8 cellular contexts compared by ENCODE assay signal in genomic region chr15:67542462-67543347, GRCh38. TPM values are rescaled to one million over a fixed set of nuclear protein-coding genes. Genes with fewer than 3 reads are reported as not detected.
DNase-seq lines count a peak whose midpoint lies in the region; ATAC-seq and TF ChIP-seq lines count a peak whose summit lies in the region.

TSS of gene MAP2K5 (plus strand) at chr15:67542703. CDS start at chr15:67543336, 633 bp downstream.

- peak; percentile 42 for ATAC-seq in HG03039 (IDR thresholded peaks at IDR 0.05; ENCODE audit: unreplicated experiment)
- no peak for ATAC-seq in HG03457 (IDR thresholded peaks at IDR 0.05; ENCODE audit: unreplicated experiment)

- DNase-seq in NCI-H526 (lab: John Stamatoyannopoulos, UW) (peak; percentile 62 to 91), lower leg skin (ENCODE audit: low spot score in 2 of 2) (peak; percentile 83 to 97)
- peak; percentile 56 to 76 for DNase-seq in activated CD4-positive, alpha-beta T cell treated with anti-CD3 and anti-CD28 coated beads, Interleukin-2, amount 50 U/mL, for 24 hours (ENCODE audit: low read depth in 1 of 2, low spot score in 1 of 2)
- DNase-seq in stimulated activated CD4-positive, alpha-beta T cell treated with anti-CD3 and anti-CD28 coated beads, Interleukin-4, amount 100 ng/mL, for 24 hours: peak; percentile 86

- peak within 1 kb of the TSS; percentile 90 for H3K4me3 ChIP-seq in GM08714 (ENCODE audit: low read length)
- H3K4me3 ChIP-seq in lower leg skin (ENCODE audit: low read depth, poor library complexity, severe bottlenecking): peak within 1 kb of the TSS; percentile 80

- H3K4me1 Mint-ChIP-seq in dendritic cell treated with granulocyte-macrophage colony-stimulating factor and Interleukin-4, amounts not matched to agents 40 ng/mL and 50 ng/mL, for 4 days (ENCODE audit: low read depth): peaks cover 25% of the 10 kb centered on the region

- TF ChIP-seq CTCF in lower leg skin (IDR thresholded peaks at IDR 0.05): no peak

- peaks cover 41% of the 10 kb centered on the region for H3K36me3 Mint-ChIP-seq in dendritic cell treated with granulocyte-macrophage colony-stimulating factor and Interleukin-4, amounts not matched to agents 40 ng/mL and 50 ng/mL, for 4 days (ENCODE audit: low read depth)

- peak within 1 kb of the TSS; percentile 93 for H3K4me3 Mint-ChIP-seq in dendritic cell treated with granulocyte-macrophage colony-stimulating factor and Interleukin-4, amounts not matched to agents 40 ng/mL and 50 ng/mL, for 4 days

- no peaks in the 10 kb centered on the region for H3K9me3 Mint-ChIP-seq in dendritic cell treated with granulocyte-macrophage colony-stimulating factor and Interleukin-4, amounts not matched to agents 40 ng/mL and 50 ng/mL, for 4 days

- H3K27me3 Mint-ChIP-seq in dendritic cell treated with granulocyte-macrophage colony-stimulating factor and Interleukin-4, amounts not matched to agents 40 ng/mL and 50 ng/mL, for 4 days: peaks cover 1% of the 10 kb centered on the region

- H3K27ac Mint-ChIP-seq in dendritic cell treated with granulocyte-macrophage colony-stimulating factor and Interleukin-4, amounts not matched to agents 40 ng/mL and 50 ng/mL, for 4 days: peak within 1 kb of the TSS; percentile 93

- TF ChIP-seq POLR2A in lower leg skin (IDR thresholded peaks at IDR 0.05): peak in 1 of 2 donors; percentile 5

- WGBS in lower leg skin, 2 donors: 0 to 1% methylated on average over 26 to 69 of the region's 88 CpGs

- intact Hi-C loops in dendritic cell treated with granulocyte-macrophage colony-stimulating factor and Interleukin-4, amounts not matched to agents 40 ng/mL and 50 ng/mL, for 4 days (cut with micrococcal nuclease): loop anchor here (2.0 to 5.0 kb wide), 3 partner anchors 22 to 85 kb away; partner anchors contain the start of gene C15orf61
- intact Hi-C loops in lower leg skin (cut with DNase I; ENCODE audit: low total_unique reads): no loop called here

RNA-seq across cellular contexts. Expression of gene MAP2K5, which starts in this region (rescaled TPM):
- total RNA-seq in lower leg skin: 10 to 100 TPM in 1 of 4 donors, 1 to 10 TPM in 3; 8.0 to 14.0 (median 9.1) TPM
